ENCODE assay signal across 34 cellular contexts in genomic region chr14:64474041-64474440, GRCh38. TPM values are rescaled to one million over a fixed set of nuclear protein-coding genes. Genes with fewer than 3 reads are reported as not detected.
DNase-seq lines count a peak whose midpoint lies in the region; ATAC-seq and TF ChIP-seq lines count a peak whose summit lies in the region.
"Had no signal": no experiment of that assay in that cellular context is flagged by ENCODE, and none has a peak within 500 bp of the region (broad histone marks: within the 10 kb centered on the region; RNA-seq: fewer than 3 reads in every experiment).

No MANE protein-coding gene starts in this region.

- ATAC-seq in activated CD8-positive, alpha-beta memory T cell treated with anti-CD3 and anti-CD28 coated beads, Interleukin-2, amount 10 ng/mL, durations not matched to agents 7 days and 5 days = peak; percentile 47
- ATAC-seq in stimulated activated effector memory CD8-positive, alpha-beta T cell treated with anti-CD3 and anti-CD28 coated beads, Interleukin-12 subunit alpha, Interleukin-12 subunit beta, amount 100 ng/mL, for 72 hours = peak; percentile 60
- no peak for ATAC-seq in PC-3
- ATAC-seq: activated naive CD8-positive, alpha-beta T cell treated with anti-CD3 and anti-CD28 coated beads, Interleukin-2, amount 50 U/mL, for 24 hours; HepG2; left cardiac atrium; Right ventricle myocardium inferior had no signal

- H3F3A ChIP-seq in PC-3 (ENCODE audit: low read length, unreplicated experiment) = no peaks in the 10 kb centered on the region

- H4K20me1 ChIP-seq in OCI-LY3 (ENCODE audit: insufficient read depth, low read length) = peaks cover 3% of the 10 kb centered on the region; the same call in 1 of the 2 replicates
- no peaks in the 10 kb centered on the region for H4K20me1 ChIP-seq in PC-3 (ENCODE audit: low read length)

- no TSS peak for BruUV-seq in PC-3 (replicated peaks; lab: Mats Ljungman, UMichigan)

- H3K4me2 ChIP-seq in OCI-LY3 (ENCODE audit: low read length) = peak overlapping the region; percentile 39
- H3K4me2 ChIP-seq in PC-3 (ENCODE audit: low read length) = no peak overlapping the region
- H3K4me2 ChIP-seq: SK-N-SH had no signal

- H3K4me1 Mint-ChIP-seq in activated CD8-positive, alpha-beta memory T cell treated with anti-CD3 and anti-CD28 coated beads, Interleukin-2, amount 10 ng/mL, durations not matched to agents 7 days and 5 days = peaks cover 32% of the 10 kb centered on the region
- peaks cover 23% of the 10 kb centered on the region for H3K4me1 Mint-ChIP-seq in stimulated activated effector memory CD8-positive, alpha-beta T cell treated with anti-CD3 and anti-CD28 coated beads, Interleukin-12 subunit alpha, Interleukin-12 subunit beta, amount 100 ng/mL, for 72 hours
- H3K4me1 Mint-ChIP-seq: endodermal cell had no signal

- peaks cover 11% of the 10 kb centered on the region for H3K36me3 Mint-ChIP-seq in activated CD8-positive, alpha-beta memory T cell treated with anti-CD3 and anti-CD28 coated beads, Interleukin-2, amount 10 ng/mL, durations not matched to agents 7 days and 5 days
- peaks cover 29% of the 10 kb centered on the region for H3K36me3 Mint-ChIP-seq in stimulated activated effector memory CD8-positive, alpha-beta T cell treated with anti-CD3 and anti-CD28 coated beads, Interleukin-12 subunit alpha, Interleukin-12 subunit beta, amount 100 ng/mL, for 72 hours

- H3K27ac Mint-ChIP-seq in activated CD8-positive, alpha-beta memory T cell treated with anti-CD3 and anti-CD28 coated beads, Interleukin-2, amount 10 ng/mL, durations not matched to agents 7 days and 5 days = no peak overlapping the region
- H3K27ac Mint-ChIP-seq in stimulated activated effector memory CD8-positive, alpha-beta T cell treated with anti-CD3 and anti-CD28 coated beads, Interleukin-12 subunit alpha, Interleukin-12 subunit beta, amount 100 ng/mL, for 72 hours = peak overlapping the region; percentile 6
- H3K27ac Mint-ChIP-seq: activated B cell treated with CpG ODN at 0.5 μM for 24 hours; activated CD4-positive, alpha-beta memory T cell treated with anti-CD3 and anti-CD28 coated beads, Interleukin-2, amount 10 ng/mL, durations not matched to agents 7 days and 5 days; activated naive CD8-positive, alpha-beta T cell treated with anti-CD3 and anti-CD28 coated beads, Interleukin-2, amount 50 U/mL, for 24 hours; B cell; CD8-positive, alpha-beta memory T cell; dendritic cell treated with granulocyte-macrophage colony-stimulating factor and Interleukin-4, amounts not matched to agents 40 ng/mL and 50 ng/mL, for 4 days; endodermal cell had no signal

- TF ChIP-seq CTCF in OCI-LY3 (IDR thresholded peaks at IDR 0.05; ENCODE audit: low read depth, low read length) = no peak
- TF ChIP-seq CTCF in right atrium auricular region (IDR thresholded peaks at IDR 0.05) = no peak
- TF ChIP-seq CTCF in PC-3 (conservative IDR thresholded peaks at IDR 0.05; ENCODE audit: low read depth, low read length) = no peak

- H3K4me3 ChIP-seq in OCI-LY3 (ENCODE audit: low read length) = no peak overlapping the region
- no peak overlapping the region for H3K4me3 ChIP-seq in right atrium auricular region
- H3K4me3 ChIP-seq in PC-3 (ENCODE audit: low read length) = no peak overlapping the region
- H3K4me3 ChIP-seq: ovary, skin epidermis, thoracic aorta, uterus had no signal

- H3K79me2 ChIP-seq in OCI-LY3 (ENCODE audit: low read length) (no peaks in the 10 kb centered on the region), PC-3 (ENCODE audit: low read length) (no peaks in the 10 kb centered on the region)

- H3K4me1 ChIP-seq in OCI-LY3 (ENCODE audit: low read length) (peaks cover 14% of the 10 kb centered on the region), right atrium auricular region (no peaks in the 10 kb centered on the region), PC-3 (ENCODE audit: insufficient read depth, low read length) (no peaks in the 10 kb centered on the region)
- H3K4me1 ChIP-seq: uterus had no signal

- intact Hi-C loops in PC-3 (cut with micrococcal nuclease) = loop anchor here (10.0 kb wide), 2 partner anchors 459 to 679 kb away; no protein-coding TSS in a partner anchor

- H3K4me3 Mint-ChIP-seq in activated CD8-positive, alpha-beta memory T cell treated with anti-CD3 and anti-CD28 coated beads, Interleukin-2, amount 10 ng/mL, durations not matched to agents 7 days and 5 days = no peak overlapping the region
- peak overlapping the region; percentile 6 for H3K4me3 Mint-ChIP-seq in stimulated activated effector memory CD8-positive, alpha-beta T cell treated with anti-CD3 and anti-CD28 coated beads, Interleukin-12 subunit alpha, Interleukin-12 subunit beta, amount 100 ng/mL, for 72 hours
- H3K4me3 Mint-ChIP-seq: activated B cell treated with CpG ODN at 0.5 μM for 24 hours; activated CD4-positive, alpha-beta memory T cell treated with anti-CD3 and anti-CD28 coated beads, Interleukin-2, amount 10 ng/mL, durations not matched to agents 7 days and 5 days; activated naive CD8-positive, alpha-beta T cell treated with anti-CD3 and anti-CD28 coated beads, Interleukin-2, amount 50 U/mL, for 24 hours; B cell; CD8-positive, alpha-beta memory T cell; dendritic cell treated with granulocyte-macrophage colony-stimulating factor and Interleukin-4, amounts not matched to agents 40 ng/mL and 50 ng/mL, for 4 days; endodermal cell; H9; immature natural killer cell; neural crest cell had no signal

- no peaks in the 10 kb centered on the region for H3K9me3 Mint-ChIP-seq in activated CD8-positive, alpha-beta memory T cell treated with anti-CD3 and anti-CD28 coated beads, Interleukin-2, amount 10 ng/mL, durations not matched to agents 7 days and 5 days (ENCODE audit: low read depth)
- H3K9me3 Mint-ChIP-seq in stimulated activated effector memory CD8-positive, alpha-beta T cell treated with anti-CD3 and anti-CD28 coated beads, Interleukin-12 subunit alpha, Interleukin-12 subunit beta, amount 100 ng/mL, for 72 hours = no peaks in the 10 kb centered on the region
- H3K9me3 Mint-ChIP-seq: activated B cell treated with CpG ODN at 0.5 μM for 24 hours; activated CD4-positive, alpha-beta memory T cell treated with anti-CD3 and anti-CD28 coated beads, Interleukin-2, amount 10 ng/mL, durations not matched to agents 7 days and 5 days; activated naive CD8-positive, alpha-beta T cell treated with anti-CD3 and anti-CD28 coated beads, Interleukin-2, amount 50 U/mL, for 24 hours; CD8-positive, alpha-beta memory T cell; dendritic cell treated with granulocyte-macrophage colony-stimulating factor and Interleukin-4, amounts not matched to agents 40 ng/mL and 50 ng/mL, for 4 days; endodermal cell; H9; immature natural killer cell; neural crest cell had no signal

- no peaks in the 10 kb centered on the region for H3K27me3 Mint-ChIP-seq in activated CD8-positive, alpha-beta memory T cell treated with anti-CD3 and anti-CD28 coated beads, Interleukin-2, amount 10 ng/mL, durations not matched to agents 7 days and 5 days
- H3K27me3 Mint-ChIP-seq: activated B cell treated with CpG ODN at 0.5 μM for 24 hours; activated CD4-positive, alpha-beta memory T cell treated with anti-CD3 and anti-CD28 coated beads, Interleukin-2, amount 10 ng/mL, durations not matched to agents 7 days and 5 days; activated naive CD8-positive, alpha-beta T cell treated with anti-CD3 and anti-CD28 coated beads, Interleukin-2, amount 50 U/mL, for 24 hours; B cell; CD8-positive, alpha-beta memory T cell; dendritic cell treated with granulocyte-macrophage colony-stimulating factor and Interleukin-4, amounts not matched to agents 40 ng/mL and 50 ng/mL, for 4 days had no signal

- POLR2A ChIA-PET in HEK293T (lab: Yijun Ruan, JAX) = no interaction called here
- POLR2A ChIA-PET in PC-3 (lab: Charles Lee; ENCODE audit: unreplicated experiment) = no interaction called here

- H3K9me3 ChIP-seq in OCI-LY3 (ENCODE audit: insufficient read depth, low read length) (no peaks in the 10 kb centered on the region), right atrium auricular region (no peaks in the 10 kb centered on the region), PC-3 (ENCODE audit: low read length) (no peaks in the 10 kb centered on the region)
- H3K9me3 ChIP-seq: ovary, SK-N-SH, thoracic aorta, uterus had no signal

- H3K9ac ChIP-seq in OCI-LY3 (ENCODE audit: low read length) (no peak overlapping the region), PC-3 (ENCODE audit: low read length) (no peak overlapping the region)
- H3K9ac ChIP-seq: SK-N-SH had no signal

- DNase-seq in activated CD8-positive, alpha-beta memory T cell treated with anti-CD3 and anti-CD28 coated beads, Interleukin-2, amount 10 ng/mL, durations not matched to agents 7 days and 5 days = no peak
- DNase-seq in activated CD8-positive, alpha-beta memory T cell treated with anti-CD3 and anti-CD28 coated beads for 24 hours = no peak
- DNase-seq in HEK293T (ENCODE audit: extremely low spot score) (no peak), right atrium auricular region (ENCODE audit: low spot score) (no peak), PC-3 (no peak), mesenteric fat pad (ENCODE audit: low spot score) (no peak)
- DNase-seq in stimulated activated effector memory CD8-positive, alpha-beta T cell treated with anti-CD3 and anti-CD28 coated beads, Interleukin-12 subunit alpha, Interleukin-12 subunit beta, amount 100 ng/mL, for 72 hours (ENCODE audit: low spot score in 2 of 2) = no peak
- DNase-seq: activated B cell treated with CpG ODN at 0.5 μM for 24 hours; activated CD4-positive, alpha-beta memory T cell treated with anti-CD3 and anti-CD28 coated beads, Interleukin-2, amount 10 ng/mL, durations not matched to agents 7 days and 5 days; activated naive CD8-positive, alpha-beta T cell treated with anti-CD3 and anti-CD28 coated beads, Interleukin-2, amount 50 U/mL, for 24 hours; activated T-cell treated with anti-CD3 and anti-CD28 coated beads for 4 hours; caudate nucleus; CD8-positive, alpha-beta memory T cell; EL; endodermal cell; H9; immature natural killer cell; left cardiac atrium; NCI-H1417 treated with DMSO at 0.1 percent for 48 hours; NCI-H2171 treated with DMSO at 0.1 percent for 48 hours; NCI-H510A treated with DMSO at 0.1 percent for 48 hours; ovary; retina; SK-N-SH; stimulated activated naive CD4-positive, alpha-beta T cell; uterus had no signal

- H2AFZ ChIP-seq in OCI-LY3 (ENCODE audit: low read depth, low read length) (no peak overlapping the region), PC-3 (ENCODE audit: low read length) (no peak overlapping the region)

- no peaks in the 10 kb centered on the region for H3K27me3 ChIP-seq in OCI-LY3 (ENCODE audit: low read depth, low read length)
- H3K27me3 ChIP-seq in right atrium auricular region = no peaks in the 10 kb centered on the region
- no peaks in the 10 kb centered on the region for H3K27me3 ChIP-seq in PC-3 (ENCODE audit: low read length)
- H3K27me3 ChIP-seq: ovary, uterus had no signal

- CTCF ChIA-PET in activated CD8-positive, alpha-beta memory T cell treated with anti-CD3 and anti-CD28 coated beads, Interleukin-2, amount 10 ng/mL, durations not matched to agents 7 days and 5 days (lab: Charles Lee) = interaction anchor here (1.2 to 1.9 kb wide), 2 partner anchors 10 to 130 kb away, joined by 3 to 6 read pairs; no protein-coding TSS in a partner anchor
- CTCF ChIA-PET in HEK293T (lab: Yijun Ruan, JAX) (no interaction called here), PC-3 (lab: Charles Lee) (no interaction called here)

- no peaks in the 10 kb centered on the region for H3K36me3 ChIP-seq in OCI-LY3 (replicated peaks; ENCODE audit: low read depth, low read length)
- H3K36me3 ChIP-seq in right atrium auricular region = no peaks in the 10 kb centered on the region
- H3K36me3 ChIP-seq in PC-3 (ENCODE audit: low read depth, low read length) = no peaks in the 10 kb centered on the region
- H3K36me3 ChIP-seq: ovary, thoracic aorta, uterus had no signal

- H3K27ac ChIP-seq in OCI-LY3 (ENCODE audit: low read length) (no peak overlapping the region), right atrium auricular region (no peak overlapping the region), PC-3 (ENCODE audit: low read length) (no peak overlapping the region)
- H3K27ac ChIP-seq: ovary, skin epidermis, thoracic aorta, uterus had no signal

- H3K9me2 ChIP-seq in PC-3 (replicated peaks; ENCODE audit: low read length) = no peaks in the 10 kb centered on the region
- H3K9me2 ChIP-seq: SK-N-SH had no signal

RNA-seq across cellular contexts. Expression of gene AKAP5, which starts 8.7 kb away (rescaled TPM):
- 10 to 100 TPM in 1 of 2 experiments, 1 to 10 TPM in 1; 8.8 to 23.2 TPM for total RNA-seq in activated CD8-positive, alpha-beta memory T cell treated with anti-CD3 and anti-CD28 coated beads, Interleukin-2, amount 10 ng/mL, durations not matched to agents 7 days and 5 days
- under 1 TPM in 1 of 2 donors, not detected in 1; 0.24 TPM for total RNA-seq in right atrium auricular region
- 0.58 and 0.86 TPM in 2 replicates for total RNA-seq in PC-3 (2014; rRNA removed)
- total RNA-seq in mesenteric fat pad = 0.45 TPM

RNA-seq across cellular contexts. Expression of gene ZBTB25, which starts 29.6 kb away (rescaled TPM):
- 10 to 100 TPM; 31.4 to 42.8 TPM for total RNA-seq in activated CD8-positive, alpha-beta memory T cell treated with anti-CD3 and anti-CD28 coated beads, Interleukin-2, amount 10 ng/mL, durations not matched to agents 7 days and 5 days
- total RNA-seq in right atrium auricular region (1 to 10 TPM; 5.0 to 9.2 TPM), PC-3 (2014; rRNA removed) (4.0 and 10.7 TPM in 2 replicates), mesenteric fat pad (11.2 TPM)

RNA-seq across cellular contexts. Expression of gene ZBTB1, which starts 30.5 kb away (rescaled TPM):
- 10 to 100 TPM; 73.3 to 84.2 TPM for total RNA-seq in activated CD8-positive, alpha-beta memory T cell treated with anti-CD3 and anti-CD28 coated beads, Interleukin-2, amount 10 ng/mL, durations not matched to agents 7 days and 5 days
- total RNA-seq in right atrium auricular region (10 to 100 TPM; 18.5 to 21.2 TPM), PC-3 (2014; rRNA removed) (23.6 and 26.0 TPM in 2 replicates), mesenteric fat pad (35.5 TPM)
